Comparison of ENCODE assay signal across 8 cellular contexts in genomic region chr10:18658301-18658991, GRCh38. TPM values are rescaled to one million over a fixed set of nuclear protein-coding genes. Genes with fewer than 3 reads are reported as not detected.
DNase-seq lines count a peak whose midpoint lies in the region; ATAC-seq and TF ChIP-seq lines count a peak whose summit lies in the region.

No MANE protein-coding gene starts in this region.

- TF ChIP-seq CTCF in breast epithelium (IDR thresholded peaks at IDR 0.05) = no peak

- intact Hi-C loops in breast epithelium (cut with DNase I; ENCODE audit: low total_unique reads) = no loop called here

- H3K4me3 ChIP-seq in NT2/D1 (ENCODE audit: insufficient read length, low read depth) (peak overlapping the region; percentile 90), breast epithelium (peak overlapping the region; percentile 87 to 95 (median 92))

- H3K4me1 ChIP-seq in NT2/D1 (ENCODE audit: insufficient read depth, insufficient read length) (no peaks in the 10 kb centered on the region), breast epithelium (peaks cover 0 to 7% of the 10 kb centered on the region in 2 donors)

- H3K9ac ChIP-seq in NT2/D1 (ENCODE audit: insufficient read length, low read depth) = peak overlapping the region; percentile 83

- H3K27me3 ChIP-seq in NT2/D1 (ENCODE audit: insufficient read depth, insufficient read length) (no peaks in the 10 kb centered on the region), breast epithelium (no peaks in the 10 kb centered on the region)

- DNase-seq in Daoy (ENCODE audit: low read depth) (peak; percentile 15), NT2/D1 (ENCODE audit: low read depth, low spot score) (no peak), breast epithelium (ENCODE audit: low spot score in 2 of 2) (no peak), left lobe of liver (ENCODE audit: low spot score) (no peak), substantia nigra (lab: John Stamatoyannopoulos, UW) (peak in 13 of 49 donors; percentile 2 to 59 (median 14)), LoVo (ENCODE audit: low spot score) (no peak)

- no peaks in the 10 kb centered on the region for H3K36me3 ChIP-seq in NT2/D1 (ENCODE audit: insufficient read depth, insufficient read length, low read length)
- no peaks in the 10 kb centered on the region for H3K36me3 ChIP-seq in breast epithelium

- TF ChIP-seq POLR2A in breast epithelium (IDR thresholded peaks at IDR 0.05) = no peak

- H3K27ac ChIP-seq in breast epithelium (peak overlapping the region; percentile 98 to 99), substantia nigra (ENCODE audit: low read depth, low read length, poor library complexity, severe bottlenecking) (peak overlapping the region; percentile 72)

- ATAC-seq in GM21515 (IDR thresholded peaks at IDR 0.05; ENCODE audit: unreplicated experiment) = peak; percentile 8
- ATAC-seq in left lobe of liver = peak; percentile 35
- no peak for ATAC-seq in HG02884 (IDR thresholded peaks at IDR 0.05; ENCODE audit: unreplicated experiment)

- no peaks in the 10 kb centered on the region for H3K9me3 ChIP-seq in NT2/D1 (ENCODE audit: insufficient read depth, low read length)
- no peaks in the 10 kb centered on the region for H3K9me3 ChIP-seq in breast epithelium

RNA-seq across cellular contexts. Expression of gene ARL5B, which starts 0.8 kb away (rescaled TPM):
- 14.6 and 14.8 TPM in 2 replicates for total RNA-seq in Daoy (2014; rRNA removed; shearing (Covaris generic))
- total RNA-seq in breast epithelium (10 to 100 TPM in 2 of 3 donors, 1 to 10 TPM in 1; 7.8 to 23.6 (median 15.4) TPM), left lobe of liver (7.7 TPM)

RNA-seq across cellular contexts. Expression of gene NSUN6, which starts 7.1 kb away (rescaled TPM):
- total RNA-seq in Daoy (2014; rRNA removed; shearing (Covaris generic)) = 8.5 and 13.5 TPM in 2 replicates
- total RNA-seq in breast epithelium (10 to 100 TPM; 11.8 to 28.4 (median 18.0) TPM), left lobe of liver (27.1 TPM)
